ENCODE assay signal across 17 cellular contexts in genomic region chr7:46720761-46721160, GRCh38.
DNase-seq lines count a peak whose midpoint lies in the region; ATAC-seq and TF ChIP-seq lines count a peak whose summit lies in the region.
"Had no signal": no experiment of that assay in that cellular context is flagged by ENCODE, and none has a peak within 500 bp of the region (broad histone marks: within the 10 kb centered on the region; RNA-seq: fewer than 3 reads in every experiment).

No MANE protein-coding gene starts in this region.

- CTCF ChIA-PET in A673 (lab: Charles Lee): no interaction called here

- no peaks in the 10 kb centered on the region for H3K36me3 ChIP-seq in gastroesophageal sphincter
- H3K36me3 ChIP-seq in A673 (ENCODE audit: insufficient read depth, low read length, poor library complexity, severe bottlenecking): no peaks in the 10 kb centered on the region

- TF ChIP-seq CTCF in gastroesophageal sphincter (IDR thresholded peaks at IDR 0.05) (no peak), A673 (conservative IDR thresholded peaks at IDR 0.05; ENCODE audit: low read depth, low read length) (no peak)

- ATAC-seq in gastroesophageal sphincter (peak; percentile 15), Right ventricle myocardium superior (ENCODE audit: poor library complexity) (no peak), GM18873 (IDR thresholded peaks at IDR 0.05; ENCODE audit: low FRiP score, unreplicated experiment) (no peak)
- ATAC-seq: A549 had no signal

- peaks cover 0 to 4% (median 0%) of the 10 kb centered on the region in 3 donors for H3K4me1 ChIP-seq in gastroesophageal sphincter
- H3K4me1 ChIP-seq in A673 (ENCODE audit: insufficient read depth, low read length, poor library complexity, severe bottlenecking): no peaks in the 10 kb centered on the region

- H3K9me3 ChIP-seq in gastroesophageal sphincter (peaks cover 0 to 6% (median 0%) of the 10 kb centered on the region in 3 donors), A673 (ENCODE audit: low read depth, low read length, poor library complexity, severe bottlenecking) (no peaks in the 10 kb centered on the region)
- H3K9me3 ChIP-seq: A549 had no signal

- peak; percentile 41 for DNase-seq in left kidney (ENCODE audit: low read depth, low spot score)
- no peak for DNase-seq in NCI-H510A treated with DMSO at 0.1 percent for 48 hours (lab: John Stamatoyannopoulos, UW)
- DNase-seq in Right ventricle myocardium superior: no peak
- DNase-seq in A673 (ENCODE audit: low spot score): no peak
- DNase-seq: 8988T; C1 segment of cervical spinal cord; CD4-positive, alpha-beta memory T cell; COR-L47; DMS153; DND-41; GM23248; H7; HCEC 1CT had no signal

- no TSS peak for BruUV-seq in A673 (replicated peaks; lab: Mats Ljungman, UMichigan)

- 68 to 94% methylated on average over 2 of the region's 2 CpGs for WGBS in gastroesophageal sphincter (ENCODE audit: low coverage in 1 of 2), 2 donors

- TF ChIP-seq EP300 in Ishikawa (IDR thresholded peaks at IDR 0.05; ENCODE audit: borderline replicate concordance) (no peak; the same call in 1 of the 2 replicates), gastroesophageal sphincter (IDR thresholded peaks at IDR 0.05) (no peak)

- no peak for TF ChIP-seq POLR2A in gastroesophageal sphincter (IDR thresholded peaks at IDR 0.05)

- H3K27ac ChIP-seq in gastroesophageal sphincter: no peak overlapping the region
- H3K27ac ChIP-seq in A673 (ENCODE audit: low read depth, low read length, poor library complexity, severe bottlenecking): no peak overlapping the region
- H3K27ac ChIP-seq: A549, GM23248 had no signal

- no peak for TF ChIP-seq RAD21 in Ishikawa (IDR thresholded peaks at IDR 0.05; ENCODE audit: low read depth)

- POLR2A ChIA-PET in A673 (lab: Charles Lee; ENCODE audit: low non-redundant PET): no interaction called here

- H3K4me3 ChIP-seq in gastroesophageal sphincter (no peak overlapping the region), A673 (ENCODE audit: low read depth, low read length, poor library complexity, severe bottlenecking) (no peak overlapping the region)
- H3K4me3 ChIP-seq: A549, GM23248 had no signal

- intact Hi-C loops in Right ventricle myocardium superior (cut with DNase I) (no loop called here), A673 (cut with micrococcal nuclease; ENCODE audit: unreplicated experiment) (no loop called here)

- H3K27me3 ChIP-seq in gastroesophageal sphincter (no peaks in the 10 kb centered on the region), A673 (replicated peaks; ENCODE audit: insufficient read depth, low read depth, low read length, poor library complexity) (no peaks in the 10 kb centered on the region)

TF ChIP-seq in Ishikawa, 13 proteins besides CTCF, POLR2A, EP300 and RAD21:
- TF ChIP-seq YY1 (IDR thresholded peaks at IDR 0.05; ENCODE audit: low read depth) (no peak), FOXM1 (IDR thresholded peaks at IDR 0.05; ENCODE audit: borderline replicate concordance, low read depth) (peak; percentile 39; the same call in 1 of the 2 replicates)
